1 cellular context compared by ENCODE assay signal in genomic region chr9:75181748-75182147, GRCh38.
TF ChIP-seq lines count a peak whose summit lies in the region.

No MANE protein-coding gene starts in this region.

TF ChIP-seq in HepG2, 621 proteins besides CTCF, POLR2A, EP300 and RAD21 (continued from another document):
- TF ChIP-seq FOXP4 (CRISPR knock-in tag; IDR thresholded peaks at IDR 0.05) (no peak), NFE2L1 (CRISPR knock-in tag; IDR thresholded peaks at IDR 0.05; ENCODE audit: borderline replicate concordance) (no peak), ZNF512B (CRISPR knock-in tag; IDR thresholded peaks at IDR 0.05; ENCODE audit: borderline replicate concordance) (no peak), YEATS2 (CRISPR knock-in tag; IDR thresholded peaks at IDR 0.05; ENCODE audit: borderline replicate concordance) (no peak), CENPX (CRISPR knock-in tag; IDR thresholded peaks at IDR 0.05) (no peak), CAMTA2 (CRISPR knock-in tag; IDR thresholded peaks at IDR 0.05; ENCODE audit: borderline replicate concordance) (no peak), ZNF615 (CRISPR knock-in tag; IDR thresholded peaks at IDR 0.05; ENCODE audit: borderline replicate concordance) (no peak), CCDC6 (CRISPR knock-in tag; IDR thresholded peaks at IDR 0.05) (no peak), ZMAT3 (CRISPR knock-in tag; conservative IDR thresholded peaks at IDR 0.05) (no peak), NR0B2 (CRISPR knock-in tag; IDR thresholded peaks at IDR 0.05) (no peak), STAG1 (CRISPR knock-in tag; IDR thresholded peaks at IDR 0.05) (no peak), ZBTB44 (CRISPR knock-in tag; IDR thresholded peaks at IDR 0.05) (no peak), SUZ12 (IDR thresholded peaks at IDR 0.05; ENCODE audit: low read depth, low read length) (no peak), ZNF496 (CRISPR knock-in tag; IDR thresholded peaks at IDR 0.05; ENCODE audit: insufficient replicate concordance) (no peak), ZBTB7A (CRISPR knock-in tag; IDR thresholded peaks at IDR 0.05) (no peak), ZFP36L2 (CRISPR knock-in tag; IDR thresholded peaks at IDR 0.05) (no peak), TAF1 (CRISPR knock-in tag; IDR thresholded peaks at IDR 0.05) (no peak)
